In the genomic region with DNA sequence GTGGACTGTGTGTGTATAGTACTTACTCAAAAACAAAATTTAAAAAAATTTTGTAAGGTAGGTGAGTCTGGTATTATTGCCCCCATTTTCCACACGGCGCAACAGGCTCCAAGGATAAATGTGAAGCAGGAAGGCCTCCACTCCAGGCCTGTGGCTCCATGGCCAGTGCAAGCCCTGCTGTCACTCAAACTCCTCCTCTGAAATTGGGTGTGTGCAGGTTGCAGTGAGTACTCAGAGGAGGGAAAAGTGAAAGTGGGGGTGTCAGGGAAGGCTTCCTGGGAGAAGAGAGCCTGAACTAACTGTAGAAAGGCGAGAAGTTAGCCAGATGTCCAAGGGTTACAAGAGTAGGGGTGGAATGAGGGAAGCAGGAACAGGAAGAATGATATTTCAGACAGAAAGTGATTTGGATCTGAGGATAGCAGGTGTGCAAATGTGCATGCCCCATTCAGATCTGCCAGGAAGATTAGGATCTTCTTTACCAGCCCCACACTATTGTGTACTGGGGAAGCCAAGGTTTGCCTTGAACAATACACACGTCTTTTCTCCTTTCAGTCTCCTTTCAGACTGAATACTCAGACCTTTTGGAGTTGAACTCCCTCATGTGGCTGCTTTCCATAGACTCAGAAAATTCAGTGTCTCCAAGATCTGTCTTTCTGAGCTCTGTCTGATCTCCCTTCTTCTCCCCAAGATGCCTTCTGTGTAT, we compare ENCODE assay signal across 8 cellular contexts. TPM values are rescaled to one million over a fixed set of nuclear protein-coding genes. Genes with fewer than 3 reads are reported as not detected.
DNase-seq lines count a peak whose midpoint lies in the region; ATAC-seq, FAIRE-seq and TF ChIP-seq lines count a peak whose summit lies in the region.

No MANE protein-coding gene starts in this region.

- H3K27ac Mint-ChIP-seq in immature natural killer cell: no peak overlapping the region
- no peak overlapping the region for H3K27ac Mint-ChIP-seq in CD4-positive, alpha-beta memory T cell

- peak; percentile 58 to 60 for DNase-seq in cardiac muscle cell (ENCODE audit: low read depth in 1 of 2, low spot score in 1 of 2)
- DNase-seq in right atrium auricular region (ENCODE audit: low spot score): no peak
- DNase-seq in WERI-Rb-1: no peak
- no peak for DNase-seq in keratinocyte (ENCODE audit: low read depth, low spot score)
- peak in 1 of 2 donors; percentile 30 for DNase-seq in aorta
- DNase-seq in immature natural killer cell: no peak
- no peak for DNase-seq in CD4-positive, alpha-beta memory T cell
- no peak for DNase-seq in coronary artery (ENCODE audit: low spot score)

- H3K4me1 ChIP-seq in cardiac muscle cell (ENCODE audit: low read depth) (peaks cover 8% of the 10 kb centered on the region), right atrium auricular region (peaks cover 0 to 11% of the 10 kb centered on the region in 2 donors), keratinocyte (ENCODE audit: control insufficient read depth, extremely low read depth, insufficient read depth, low read length) (no peaks in the 10 kb centered on the region), aorta (ENCODE audit: control insufficient read depth in 1 of 2, insufficient read depth in 2 of 2, low read length in 2 of 2) (no peaks in the 10 kb centered on the region)
- H3K4me1 ChIP-seq in CD4-positive, alpha-beta memory T cell (ENCODE audit: insufficient read depth, low read length): peaks cover 10% of the 10 kb centered on the region

- H3K36me3 ChIP-seq in cardiac muscle cell: no peaks in the 10 kb centered on the region
- H3K36me3 ChIP-seq in right atrium auricular region: no peaks in the 10 kb centered on the region
- no peaks in the 10 kb centered on the region for H3K36me3 ChIP-seq in WERI-Rb-1
- no peaks in the 10 kb centered on the region for H3K36me3 ChIP-seq in keratinocyte (ENCODE audit: control insufficient read depth in 2 of 2, extremely low read depth in 1 of 2, insufficient read depth in 2 of 2, low read length in 2 of 2)
- H3K36me3 ChIP-seq in aorta (ENCODE audit: control insufficient read depth in 1 of 2, insufficient read depth in 2 of 2, low read length in 1 of 2): no peaks in the 10 kb centered on the region
- no peaks in the 10 kb centered on the region for H3K36me3 ChIP-seq in CD4-positive, alpha-beta memory T cell (ENCODE audit: insufficient read depth, low read length)

- no peak overlapping the region for H3K4me2 ChIP-seq in keratinocyte (ENCODE audit: control insufficient read depth, extremely low read depth, insufficient read depth, low read depth, low read length)

- peaks cover 6 to 20% (median 16%) of the 10 kb centered on the region in 3 donors for H3K27me3 Mint-ChIP-seq in immature natural killer cell (ENCODE audit: low read depth in 3 of 3)
- peaks cover 0 to 6% of the 10 kb centered on the region in 2 donors for H3K27me3 Mint-ChIP-seq in CD4-positive, alpha-beta memory T cell

- no peak overlapping the region for H3K9ac ChIP-seq in keratinocyte (ENCODE audit: control insufficient read depth, extremely low read depth, insufficient read depth, low read length)

- peak; percentile 73 for ATAC-seq in aorta (ENCODE audit: low FRiP score)

- H3K9me3 Mint-ChIP-seq in immature natural killer cell: no peaks in the 10 kb centered on the region
- H3K9me3 Mint-ChIP-seq in CD4-positive, alpha-beta memory T cell: no peaks in the 10 kb centered on the region

- FAIRE-seq in keratinocyte (lab: Jason Lieb, UNC): peak; percentile 67

- H3K27ac ChIP-seq in cardiac muscle cell (peak overlapping the region; percentile 22), right atrium auricular region (no peak overlapping the region), WERI-Rb-1 (no peak overlapping the region), keratinocyte (ENCODE audit: control insufficient read depth, insufficient read depth, low read length) (no peak overlapping the region), aorta (ENCODE audit: low read depth in 1 of 2, low read length in 2 of 2) (no peak overlapping the region), coronary artery (no peak overlapping the region)
- H3K27ac ChIP-seq in CD4-positive, alpha-beta memory T cell (ENCODE audit: low read depth, low read length): no peak overlapping the region

- H3K36me3 Mint-ChIP-seq in immature natural killer cell: no peaks in the 10 kb centered on the region
- H3K36me3 Mint-ChIP-seq in CD4-positive, alpha-beta memory T cell: no peaks in the 10 kb centered on the region

- POLR2A ChIA-PET in CD4-positive, alpha-beta memory T cell (lab: Charles Lee; ENCODE audit: partially characterized antibody): no interaction called here

- H4K20me1 ChIP-seq in keratinocyte (ENCODE audit: control insufficient read depth, extremely low read depth, insufficient read depth, low read length): no peaks in the 10 kb centered on the region

- H3K4me3 ChIP-seq in cardiac muscle cell (no peak overlapping the region), right atrium auricular region (no peak overlapping the region), WERI-Rb-1 (ENCODE audit: low read depth, low read length) (no peak overlapping the region), keratinocyte (ENCODE audit: control insufficient read depth in 2 of 3, extremely low read depth in 1 of 3, insufficient read depth in 2 of 3, low read depth in 1 of 3, low read length in 3 of 3) (no peak overlapping the region), aorta (ENCODE audit: low read length in 2 of 2) (no peak overlapping the region), coronary artery (no peak overlapping the region)
- H3K4me3 ChIP-seq in CD4-positive, alpha-beta memory T cell (ENCODE audit: low read length in 2 of 2): no peak overlapping the region

- H3K79me2 ChIP-seq in keratinocyte (ENCODE audit: control insufficient read depth, insufficient read depth, low read length): no peaks in the 10 kb centered on the region

- H3K4me3 Mint-ChIP-seq in immature natural killer cell: no peak overlapping the region
- no peak overlapping the region for H3K4me3 Mint-ChIP-seq in CD4-positive, alpha-beta memory T cell

- no peaks in the 10 kb centered on the region for H3K4me1 Mint-ChIP-seq in immature natural killer cell
- H3K4me1 Mint-ChIP-seq in CD4-positive, alpha-beta memory T cell: no peaks in the 10 kb centered on the region

- intact Hi-C loops in aorta (cut with DNase I): loop anchor here (2.0 to 5.0 kb wide), 2 partner anchors 47 to 87 kb away; partner anchors contain the start of gene RYK (in 1 of the 2)
- intact Hi-C loops in CD4-positive, alpha-beta memory T cell (cut with micrococcal nuclease): loop anchor here (1.0 kb wide), 1 partner anchor 86 kb away; no protein-coding TSS in a partner anchor

- H3K9me3 ChIP-seq in cardiac muscle cell (ENCODE audit: low read depth) (no peaks in the 10 kb centered on the region), right atrium auricular region (peaks cover 0 to 6% of the 10 kb centered on the region in 2 donors), WERI-Rb-1 (ENCODE audit: severe bottlenecking) (peaks cover 3% of the 10 kb centered on the region), keratinocyte (ENCODE audit: control insufficient read depth, low read depth, low read length) (no peaks in the 10 kb centered on the region), aorta (ENCODE audit: control insufficient read depth, low read length) (no peaks in the 10 kb centered on the region)
- H3K9me3 ChIP-seq in CD4-positive, alpha-beta memory T cell (ENCODE audit: control insufficient read depth in 1 of 2, low read length in 2 of 2): no peaks in the 10 kb centered on the region

- WGBS in aorta, 2 donors: 71% methylated on average over 4 of the region's 4 CpGs

- peak; percentile 45 for TF ChIP-seq CTCF in cardiac muscle cell (IDR thresholded peaks at IDR 0.05; ENCODE audit: low read depth, low read length)
- TF ChIP-seq CTCF in right atrium auricular region (IDR thresholded peaks at IDR 0.05): peak in 1 of 2 donors; percentile 59
- 0 out of 2 replicates have a peak, but pooled peaks have one; percentile 9 for TF ChIP-seq CTCF in WERI-Rb-1 (IDR thresholded peaks at IDR 0.05; ENCODE audit: low read depth, low read length)
- peak; percentile 31 to 44 (median 37) for TF ChIP-seq CTCF in keratinocyte (optimal IDR thresholded peaks at IDR 0.05 in 1 of 3, IDR thresholded peaks at IDR 0.05 in 1 of 3, conservative IDR thresholded peaks at IDR 0.05 in 1 of 3; ENCODE audit: extremely low read depth in 1 of 3, insufficient read depth in 2 of 3, low read length in 3 of 3)
- TF ChIP-seq CTCF in coronary artery (IDR thresholded peaks at IDR 0.05): no peak

- H3K9me1 ChIP-seq in keratinocyte (ENCODE audit: control insufficient read depth, extremely low read depth, insufficient read depth, low read length): no peaks in the 10 kb centered on the region

- H3K27me3 ChIP-seq in cardiac muscle cell (no peaks in the 10 kb centered on the region), right atrium auricular region (no peaks in the 10 kb centered on the region), WERI-Rb-1 (ENCODE audit: insufficient read depth, low read depth, severe bottlenecking) (no peaks in the 10 kb centered on the region), keratinocyte (ENCODE audit: control insufficient read depth, extremely low read depth, insufficient read depth, low read length) (no peaks in the 10 kb centered on the region), aorta (ENCODE audit: control insufficient read depth in 1 of 2, insufficient read depth in 2 of 2, low read length in 1 of 2) (no peaks in the 10 kb centered on the region)
- no peaks in the 10 kb centered on the region for H3K27me3 ChIP-seq in CD4-positive, alpha-beta memory T cell (ENCODE audit: insufficient read depth, low read length)

- CTCF ChIA-PET in CD4-positive, alpha-beta memory T cell (lab: Charles Lee; ENCODE audit: partially characterized antibody): interaction anchor here (3.8 kb wide), 1 partner anchor 86 kb away, joined by 13 read pairs; no protein-coding TSS in a partner anchor

- dilution Hi-C loops in keratinocyte (cut with MboI; ENCODE audit: extremely low pct_ligation_motif_present, low sequenced_read_pairs): no loop called here

- peak overlapping the region; percentile 50 for H2AFZ ChIP-seq in keratinocyte (ENCODE audit: control insufficient read depth, low read length)

RNA-seq across cellular contexts. Expression of gene RYK, which starts 48.7 kb away (rescaled TPM):
- total RNA-seq in cardiac muscle cell (65.9 and 73.3 TPM in 2 replicates), right atrium auricular region (10 to 100 TPM; 46.2 to 61.0 TPM), aorta (10 to 100 TPM; 71.8 to 73.5 TPM)
- polyA plus RNA-seq in cardiac muscle cell (61.8 and 75.5 TPM in 2 replicates), keratinocyte (55.6 to 82.1 TPM (median 73.7 TPM) in 3 replicates), aorta (10 to 100 TPM; 35.9 to 48.9 TPM), immature natural killer cell (10 to 100 TPM in 1 of 3 donors, 1 to 10 TPM in 2; 2.2 to 12.7 (median 6.5) TPM)
- 15.7 TPM for polyA plus RNA-seq in keratinocyte (2011; ENCODE audit: low read depth)
- 40.0 and 72.0 TPM in 2 replicates for polyA plus RNA-seq in keratinocyte (2011; cell fraction: cytosol; rRNA removed)
- polyA plus RNA-seq in keratinocyte (2011; cell fraction: nucleus; rRNA removed): 95.6 and 96.2 TPM in 2 replicates
- polyA plus RNA-seq in keratinocyte (2012; ENCODE audit: low replicate concordance): 38.6 and 49.7 TPM in 2 replicates
- polyA minus RNA-seq in keratinocyte: 63.0 to 115 TPM (median 90.5 TPM) in 3 replicates
- 38.8 TPM for polyA minus RNA-seq in keratinocyte (2011; cell fraction: cytosol; rRNA and poly(A)+ RNA removed)
- polyA minus RNA-seq in keratinocyte (2011; cell fraction: nucleus; rRNA and poly(A)+ RNA removed): 44.5 and 97.3 TPM in 2 replicates
- 10 to 100 TPM; 44.7 to 47.9 TPM for total RNA-seq in CD4-positive, alpha-beta memory T cell
- polyA plus RNA-seq in CD4-positive, alpha-beta memory T cell: 1 to 10 TPM; 4.8 to 9.8 TPM

Comparison
In these comparisons a context has a peak if more than half of its experiments do, and no peak if none do; other contexts are left out.
1. DNase-seq: peak in cardiac muscle cell (2 of 2); none in right atrium auricular region (single experiment), WERI-Rb-1 (single experiment), keratinocyte (single experiment), immature natural killer cell (0 of 3), CD4-positive, alpha-beta memory T cell (0 of 5) and coronary artery (single experiment).